ENCODE assay signal across 9 cellular contexts in the genomic region with DNA sequence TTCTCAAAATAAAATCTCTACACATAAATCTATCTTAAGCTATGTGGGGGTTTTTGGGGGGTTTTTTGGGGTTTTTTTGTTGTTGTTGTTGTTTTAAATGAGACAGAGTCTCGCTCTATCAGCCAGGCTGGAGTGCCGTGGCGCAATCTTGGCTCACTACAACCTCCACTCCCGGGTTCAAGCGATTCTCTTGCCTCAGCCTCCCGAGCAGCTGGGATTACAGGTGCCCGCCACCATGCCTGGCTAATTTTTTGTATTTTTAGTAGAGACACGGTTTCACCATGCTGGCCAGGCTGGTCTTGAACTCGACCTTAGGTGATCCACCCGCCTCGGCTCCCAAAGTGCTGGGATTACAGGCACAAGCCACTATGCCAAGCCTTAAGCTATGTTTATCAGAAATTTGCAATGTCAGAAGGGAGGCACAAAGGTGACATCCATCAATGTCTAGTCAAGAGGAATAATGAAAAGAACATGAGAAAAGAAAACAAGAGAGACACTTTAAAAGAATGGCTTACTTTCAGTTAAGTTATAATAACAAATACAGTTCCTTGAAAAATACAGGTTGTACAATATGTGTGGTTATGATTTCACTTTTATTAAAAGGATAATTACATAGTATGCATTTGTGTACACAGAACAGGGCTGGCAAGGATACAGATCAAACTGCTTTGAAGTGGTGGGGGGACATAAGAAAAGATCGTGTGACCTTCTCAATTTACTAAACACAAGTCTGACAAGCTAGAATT. TPM values are rescaled to one million over a fixed set of nuclear protein-coding genes. Genes with fewer than 3 reads are reported as not detected.
DNase-seq lines count a peak whose midpoint lies in the region; ATAC-seq and TF ChIP-seq lines count a peak whose summit lies in the region.
"Had no signal": no experiment of that assay in that cellular context is flagged by ENCODE, and none has a peak within 500 bp of the region (broad histone marks: within the 10 kb centered on the region; RNA-seq: fewer than 3 reads in every experiment).

No MANE protein-coding gene starts in this region.

- H3K9me3 ChIP-seq in left ventricle myocardium inferior (replicated peaks) = no peaks in the 10 kb centered on the region
- H3K9me3 ChIP-seq in heart left ventricle = no peaks in the 10 kb centered on the region
- no peaks in the 10 kb centered on the region for H3K9me3 ChIP-seq in T-helper 17 cell (ENCODE audit: control insufficient read depth, low read length, poor library complexity, severe bottlenecking)
- no peaks in the 10 kb centered on the region for H3K9me3 ChIP-seq in left lung
- H3K9me3 ChIP-seq in vagina = no peaks in the 10 kb centered on the region
- H3K9me3 ChIP-seq: gastroesophageal sphincter had no signal

- peak overlapping the region; percentile 37 for H3K4me3 ChIP-seq in left ventricle myocardium inferior
- peak overlapping the region in 5 of 12 donors; percentile 11 to 52 (median 39) for H3K4me3 ChIP-seq in heart left ventricle
- peak overlapping the region; percentile 3 to 8 for H3K4me3 ChIP-seq in left lung
- peak overlapping the region in 1 of 2 donors; percentile 23 for H3K4me3 ChIP-seq in vagina

- WGBS in heart left ventricle, 4 donors = 88 to 91% (median 90%) methylated on average over 12 of the region's 12 CpGs

- peaks cover 10% of the 10 kb centered on the region for H3K4me1 Mint-ChIP-seq in T-helper 17 cell

- H3K27me3 ChIP-seq in left ventricle myocardium inferior (ENCODE audit: low read depth) (no peaks in the 10 kb centered on the region), heart left ventricle (no peaks in the 10 kb centered on the region), left lung (no peaks in the 10 kb centered on the region), vagina (no peaks in the 10 kb centered on the region)
- H3K27me3 ChIP-seq: gastroesophageal sphincter had no signal

- peak overlapping the region; percentile 82 for H3K27ac Mint-ChIP-seq in T-helper 17 cell

- TF ChIP-seq POLR2A in heart left ventricle (IDR thresholded peaks at IDR 0.05) = no peak
- no peak for TF ChIP-seq POLR2A in vagina (IDR thresholded peaks at IDR 0.05)

- ATAC-seq in heart left ventricle = no peak
- no peak for ATAC-seq in T-helper 17 cell
- ATAC-seq in left lung = peak; percentile 43

- H3K27me3 Mint-ChIP-seq in T-helper 17 cell = no peaks in the 10 kb centered on the region

- no peak overlapping the region for H3K4me3 Mint-ChIP-seq in T-helper 17 cell

- H3K36me3 Mint-ChIP-seq in T-helper 17 cell (ENCODE audit: low read depth) = peaks cover 6% of the 10 kb centered on the region

- intact Hi-C loops in left ventricle myocardium inferior (cut with micrococcal nuclease) = no loop called here
- intact Hi-C loops in heart left ventricle (cut with DNase I) = loop anchor here in 1 of 10 donors (10.0 kb wide), 1 partner anchor 62 kb away; no protein-coding TSS in a partner anchor
- intact Hi-C loops in left lung (cut with DNase I) = no loop called here
- intact Hi-C loops in vagina (cut with DNase I) = no loop called here

- H3K36me3 ChIP-seq in left ventricle myocardium inferior = peaks cover 31% of the 10 kb centered on the region
- peaks cover 0 to 34% (median 28%) of the 10 kb centered on the region in 9 donors for H3K36me3 ChIP-seq in heart left ventricle
- peaks cover 0 to 18% of the 10 kb centered on the region in 2 donors for H3K36me3 ChIP-seq in left lung
- H3K36me3 ChIP-seq in vagina = peaks cover 0 to 27% of the 10 kb centered on the region in 2 donors

- TF ChIP-seq CTCF in left ventricle myocardium inferior (IDR thresholded peaks at IDR 0.05; ENCODE audit: borderline replicate concordance) = no peak
- no peak for TF ChIP-seq CTCF in heart left ventricle (IDR thresholded peaks at IDR 0.05)
- no peak for TF ChIP-seq CTCF in left lung (IDR thresholded peaks at IDR 0.05)
- no peak for TF ChIP-seq CTCF in vagina (IDR thresholded peaks at IDR 0.05)

- H3K27ac ChIP-seq in left ventricle myocardium inferior (replicated peaks) (peak overlapping the region; percentile 57), heart left ventricle (peak overlapping the region in 6 of 12 donors; percentile 25 to 83 (median 45)), left lung (peak overlapping the region; percentile 77 to 80), vagina (peak overlapping the region; percentile 70)

- peaks cover 19% of the 10 kb centered on the region for H3K4me1 ChIP-seq in left ventricle myocardium inferior
- H3K4me1 ChIP-seq in heart left ventricle = peaks cover 0 to 21% (median 11%) of the 10 kb centered on the region in 12 donors
- peaks cover 11 to 33% of the 10 kb centered on the region in 2 donors for H3K4me1 ChIP-seq in left lung
- H3K4me1 ChIP-seq in vagina = peaks cover 25% of the 10 kb centered on the region

- DNase-seq in left ventricle myocardium inferior (no peak), heart left ventricle (no peak), T-helper 17 cell (no peak), left lung (no peak), vagina (ENCODE audit: extremely low spot score in 2 of 2) (no peak), NCI-H1694 (lab: John Stamatoyannopoulos, UW) (no peak), NAMALWA (ENCODE audit: low spot score) (no peak), NCI-H526 treated with DMSO at 0.1 percent for 48 hours (lab: John Stamatoyannopoulos, UW) (no peak)

RNA-seq across cellular contexts. Expression of gene SLC23A2, which starts 28.6 kb away (rescaled TPM):
- 6.3 TPM for total RNA-seq in left ventricle myocardium inferior
- 10 to 100 TPM in 2 of 9 donors, 1 to 10 TPM in 7; 5.0 to 18.7 (median 8.4) TPM for total RNA-seq in heart left ventricle
- 1 to 10 TPM; 3.0 to 3.3 TPM for polyA plus RNA-seq in heart left ventricle
- total RNA-seq in T-helper 17 cell = 10 to 100 TPM; 18.0 to 24.4 TPM
- 10 to 100 TPM; 15.8 to 27.1 TPM for total RNA-seq in left lung
- 14.7 TPM for total RNA-seq in vagina
